Comparison of ENCODE assay signal across 9 cellular contexts in the genomic region with DNA sequence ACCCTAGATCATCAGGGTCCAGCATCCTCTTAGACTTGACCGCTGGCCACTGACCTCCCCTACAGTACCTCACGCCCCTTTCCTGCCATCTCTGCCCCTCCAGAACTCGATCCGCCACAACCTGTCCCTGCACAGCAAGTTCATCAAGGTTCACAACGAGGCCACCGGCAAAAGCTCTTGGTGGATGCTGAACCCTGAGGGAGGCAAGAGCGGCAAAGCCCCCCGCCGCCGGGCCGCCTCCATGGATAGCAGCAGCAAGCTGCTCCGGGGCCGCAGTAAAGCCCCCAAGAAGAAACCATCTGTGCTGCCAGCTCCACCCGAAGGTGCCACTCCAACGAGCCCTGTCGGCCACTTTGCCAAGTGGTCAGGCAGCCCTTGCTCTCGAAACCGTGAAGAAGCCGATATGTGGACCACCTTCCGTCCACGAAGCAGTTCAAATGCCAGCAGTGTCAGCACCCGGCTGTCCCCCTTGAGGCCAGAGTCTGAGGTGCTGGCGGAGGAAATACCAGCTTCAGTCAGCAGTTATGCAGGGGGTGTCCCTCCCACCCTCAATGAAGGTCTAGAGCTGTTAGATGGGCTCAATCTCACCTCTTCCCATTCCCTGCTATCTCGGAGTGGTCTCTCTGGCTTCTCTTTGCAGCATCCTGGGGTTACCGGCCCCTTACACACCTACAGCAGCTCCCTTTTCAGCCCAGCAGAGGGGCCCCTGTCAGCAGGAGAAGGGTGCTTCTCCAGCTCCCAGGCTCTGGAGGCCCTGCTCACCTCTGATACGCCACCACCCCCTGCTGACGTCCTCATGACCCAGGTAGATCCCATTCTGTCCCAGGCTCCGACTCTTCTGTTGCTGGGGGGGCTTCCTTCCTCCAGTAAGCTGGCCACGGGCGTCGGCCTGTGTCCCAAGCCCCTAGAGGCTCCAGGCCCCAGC. TPM values are rescaled to one million over a fixed set of nuclear protein-coding genes. Genes with fewer than 3 reads are reported as not detected.
DNase-seq lines count a peak whose midpoint lies in the region; ATAC-seq and TF ChIP-seq lines count a peak whose summit lies in the region.
"Had no signal": no experiment of that assay in that cellular context is flagged by ENCODE, and none has a peak within 500 bp of the region (broad histone marks: within the 10 kb centered on the region; RNA-seq: fewer than 3 reads in every experiment).

No MANE protein-coding gene starts in this region.

- intact Hi-C loops in CD14-positive monocyte (cut with micrococcal nuclease), result no loop called here

- no peak for TF ChIP-seq CTCF in CD14-positive monocyte (IDR thresholded peaks at IDR 0.05)

- peak overlapping the region; percentile 34 for H3K27ac Mint-ChIP-seq in activated naive CD8-positive, alpha-beta T cell
- no peak overlapping the region for H3K27ac Mint-ChIP-seq in activated naive CD8-positive, alpha-beta T cell treated with anti-CD3 and anti-CD28 coated beads, Interleukin-2, amount 50 U/mL, for 24 hours
- no peak overlapping the region for H3K27ac Mint-ChIP-seq in activated naive CD4-positive, alpha-beta T cell treated with anti-CD3 and anti-CD28 coated beads, Interleukin-2, amount 50 U/mL, for 24 hours
- peak overlapping the region; percentile 74 for H3K27ac Mint-ChIP-seq in stimulated activated memory B cell treated with anti-CD40 and anti-IgM and Interleukin-4, amounts not matched to agents 10 μg/mL and 1 μg/mL and 100 μg/mL, for 72 hours
- peak overlapping the region in 1 of 7 donors; percentile 1 for H3K27ac Mint-ChIP-seq in CD14-positive monocyte

- no peak overlapping the region for H3K4me3 Mint-ChIP-seq in activated naive CD8-positive, alpha-beta T cell
- no peak overlapping the region for H3K4me3 Mint-ChIP-seq in activated naive CD8-positive, alpha-beta T cell treated with anti-CD3 and anti-CD28 coated beads, Interleukin-2, amount 50 U/mL, for 24 hours
- peak overlapping the region; percentile 42 for H3K4me3 Mint-ChIP-seq in activated naive CD4-positive, alpha-beta T cell treated with anti-CD3 and anti-CD28 coated beads, Interleukin-2, amount 50 U/mL, for 24 hours
- no peak overlapping the region for H3K4me3 Mint-ChIP-seq in stimulated activated memory B cell treated with anti-CD40 and anti-IgM and Interleukin-4, amounts not matched to agents 10 μg/mL and 1 μg/mL and 100 μg/mL, for 72 hours
- H3K4me3 Mint-ChIP-seq in CD14-positive monocyte, result no peak overlapping the region

- H3K36me3 Mint-ChIP-seq in activated naive CD8-positive, alpha-beta T cell, result peaks cover 4% of the 10 kb centered on the region
- peaks cover 7% of the 10 kb centered on the region for H3K36me3 Mint-ChIP-seq in activated naive CD8-positive, alpha-beta T cell treated with anti-CD3 and anti-CD28 coated beads, Interleukin-2, amount 50 U/mL, for 24 hours (ENCODE audit: low read depth)
- peaks cover 2% of the 10 kb centered on the region for H3K36me3 Mint-ChIP-seq in activated naive CD4-positive, alpha-beta T cell treated with anti-CD3 and anti-CD28 coated beads, Interleukin-2, amount 50 U/mL, for 24 hours
- peaks cover 6% of the 10 kb centered on the region for H3K36me3 Mint-ChIP-seq in stimulated activated memory B cell treated with anti-CD40 and anti-IgM and Interleukin-4, amounts not matched to agents 10 μg/mL and 1 μg/mL and 100 μg/mL, for 72 hours
- H3K36me3 Mint-ChIP-seq in CD14-positive monocyte, result peaks cover 13 to 18% of the 10 kb centered on the region in 2 donors

- H3K4me1 Mint-ChIP-seq in activated naive CD8-positive, alpha-beta T cell (ENCODE audit: low read depth), result peaks cover 73% of the 10 kb centered on the region
- H3K4me1 Mint-ChIP-seq in activated naive CD8-positive, alpha-beta T cell treated with anti-CD3 and anti-CD28 coated beads, Interleukin-2, amount 50 U/mL, for 24 hours, result peaks cover 69% of the 10 kb centered on the region
- peaks cover 78% of the 10 kb centered on the region for H3K4me1 Mint-ChIP-seq in activated naive CD4-positive, alpha-beta T cell treated with anti-CD3 and anti-CD28 coated beads, Interleukin-2, amount 50 U/mL, for 24 hours
- H3K4me1 Mint-ChIP-seq in stimulated activated memory B cell treated with anti-CD40 and anti-IgM and Interleukin-4, amounts not matched to agents 10 μg/mL and 1 μg/mL and 100 μg/mL, for 72 hours, result peaks cover 59% of the 10 kb centered on the region
- H3K4me1 Mint-ChIP-seq in CD14-positive monocyte, result peaks cover 46% of the 10 kb centered on the region

- H3K9me3 Mint-ChIP-seq in activated naive CD8-positive, alpha-beta T cell (ENCODE audit: low read depth), result no peaks in the 10 kb centered on the region
- no peaks in the 10 kb centered on the region for H3K9me3 Mint-ChIP-seq in activated naive CD8-positive, alpha-beta T cell treated with anti-CD3 and anti-CD28 coated beads, Interleukin-2, amount 50 U/mL, for 24 hours
- H3K9me3 Mint-ChIP-seq in activated naive CD4-positive, alpha-beta T cell treated with anti-CD3 and anti-CD28 coated beads, Interleukin-2, amount 50 U/mL, for 24 hours, result no peaks in the 10 kb centered on the region
- no peaks in the 10 kb centered on the region for H3K9me3 Mint-ChIP-seq in stimulated activated memory B cell treated with anti-CD40 and anti-IgM and Interleukin-4, amounts not matched to agents 10 μg/mL and 1 μg/mL and 100 μg/mL, for 72 hours
- H3K9me3 Mint-ChIP-seq in CD14-positive monocyte, result peaks cover 0 to 6% (median 0%) of the 10 kb centered on the region in 7 donors

- ATAC-seq in activated naive CD8-positive, alpha-beta T cell treated with anti-CD3 and anti-CD28 coated beads, Interleukin-2, amount 50 U/mL, for 24 hours, result no peak
- ATAC-seq in stimulated activated memory B cell treated with anti-CD40 and anti-IgM and Interleukin-4, amounts not matched to agents 10 μg/mL and 1 μg/mL and 100 μg/mL, for 72 hours, result no peak
- no peak for ATAC-seq in HG02759 (IDR thresholded peaks at IDR 0.05; ENCODE audit: unreplicated experiment)
- ATAC-seq: upper lobe of right lung had no signal

- H3K27me3 Mint-ChIP-seq in activated naive CD8-positive, alpha-beta T cell, result no peaks in the 10 kb centered on the region
- no peaks in the 10 kb centered on the region for H3K27me3 Mint-ChIP-seq in activated naive CD8-positive, alpha-beta T cell treated with anti-CD3 and anti-CD28 coated beads, Interleukin-2, amount 50 U/mL, for 24 hours
- H3K27me3 Mint-ChIP-seq in activated naive CD4-positive, alpha-beta T cell treated with anti-CD3 and anti-CD28 coated beads, Interleukin-2, amount 50 U/mL, for 24 hours, result no peaks in the 10 kb centered on the region
- H3K27me3 Mint-ChIP-seq in stimulated activated memory B cell treated with anti-CD40 and anti-IgM and Interleukin-4, amounts not matched to agents 10 μg/mL and 1 μg/mL and 100 μg/mL, for 72 hours, result no peaks in the 10 kb centered on the region
- H3K27me3 Mint-ChIP-seq in CD14-positive monocyte (ENCODE audit: low read depth in 3 of 3), result peaks cover 0 to 14% (median 0%) of the 10 kb centered on the region in 3 donors

- DNase-seq in activated naive CD8-positive, alpha-beta T cell treated with anti-CD3 and anti-CD28 coated beads, Interleukin-2, amount 50 U/mL, for 24 hours, result no peak
- no peak for DNase-seq in CD14-positive monocyte (ENCODE audit: low spot score)
- DNase-seq: NCI-H524, RPMI8226, upper lobe of right lung had no signal

RNA-seq across cellular contexts. Expression of gene FOXO4, which starts 5.2 kb away (rescaled TPM):
- 1 to 10 TPM; 1.4 to 1.5 TPM for polyA plus RNA-seq in CD14-positive monocyte

RNA-seq across cellular contexts. Expression of gene CXorf65, which starts 5.7 kb away (rescaled TPM):
- not detected for polyA plus RNA-seq in CD14-positive monocyte

RNA-seq across cellular contexts. Expression of gene IL2RG, which starts 10.5 kb away (rescaled TPM):
- polyA plus RNA-seq in CD14-positive monocyte, result 10 to 100 TPM; 48.3 to 94.5 TPM

RNA-seq across cellular contexts. Expression of gene MED12, which starts 17.6 kb away (rescaled TPM):
- polyA plus RNA-seq in CD14-positive monocyte, result 1 to 10 TPM; 2.4 to 5.0 TPM

RNA-seq across cellular contexts. Expression of gene SNX12, which starts 32.7 kb away (rescaled TPM):
- polyA plus RNA-seq in CD14-positive monocyte, result 1 to 10 TPM; 4.2 to 5.0 TPM

Comparison
In these comparisons a context has a peak if more than half of its experiments do, and no peak if none do; other contexts are left out.
1. H3K27ac Mint-ChIP-seq: peak in activated naive CD8-positive, alpha-beta T cell (single experiment) and stimulated activated memory B cell treated with anti-CD40 and anti-IgM and Interleukin-4, amounts not matched to agents 10 μg/mL and 1 μg/mL and 100 μg/mL, for 72 hours (single experiment); none in activated naive CD8-positive, alpha-beta T cell treated with anti-CD3 and anti-CD28 coated beads, Interleukin-2, amount 50 U/mL, for 24 hours (single experiment) and activated naive CD4-positive, alpha-beta T cell treated with anti-CD3 and anti-CD28 coated beads, Interleukin-2, amount 50 U/mL, for 24 hours (single experiment).